ENCODE assay signal across 1 cellular context in genomic region chrX:136255543-136255942, GRCh38.
TF ChIP-seq lines count a peak whose summit lies in the region.

No MANE protein-coding gene starts in this region.

TF ChIP-seq in K562, 482 proteins besides CTCF, POLR2A, EP300 and RAD21 (continued from another document):
- TF ChIP-seq ELK1 (CRISPR knock-in tag; IDR thresholded peaks at IDR 0.05) (no peak), NR1H2 (CRISPR knock-in tag; IDR thresholded peaks at IDR 0.05) (no peak), ZNF431 (CRISPR knock-in tag; IDR thresholded peaks at IDR 0.05) (no peak), GTF2F1 (IDR thresholded peaks at IDR 0.05; ENCODE audit: low read depth, low read length) (no peak), SREBF2 (CRISPR knock-in tag; IDR thresholded peaks at IDR 0.05) (no peak), ZNF780A (CRISPR knock-in tag; IDR thresholded peaks at IDR 0.05) (no peak), DIDO1 (tag; IDR thresholded peaks at IDR 0.05; ENCODE audit: low read depth) (no peak), HDAC8 (tag; IDR thresholded peaks at IDR 0.05) (no peak), SMAD2 (IDR thresholded peaks at IDR 0.05; ENCODE audit: low read depth, low read length) (no peak)
